ENCODE assay signal across 16 cellular contexts in the genomic region with DNA sequence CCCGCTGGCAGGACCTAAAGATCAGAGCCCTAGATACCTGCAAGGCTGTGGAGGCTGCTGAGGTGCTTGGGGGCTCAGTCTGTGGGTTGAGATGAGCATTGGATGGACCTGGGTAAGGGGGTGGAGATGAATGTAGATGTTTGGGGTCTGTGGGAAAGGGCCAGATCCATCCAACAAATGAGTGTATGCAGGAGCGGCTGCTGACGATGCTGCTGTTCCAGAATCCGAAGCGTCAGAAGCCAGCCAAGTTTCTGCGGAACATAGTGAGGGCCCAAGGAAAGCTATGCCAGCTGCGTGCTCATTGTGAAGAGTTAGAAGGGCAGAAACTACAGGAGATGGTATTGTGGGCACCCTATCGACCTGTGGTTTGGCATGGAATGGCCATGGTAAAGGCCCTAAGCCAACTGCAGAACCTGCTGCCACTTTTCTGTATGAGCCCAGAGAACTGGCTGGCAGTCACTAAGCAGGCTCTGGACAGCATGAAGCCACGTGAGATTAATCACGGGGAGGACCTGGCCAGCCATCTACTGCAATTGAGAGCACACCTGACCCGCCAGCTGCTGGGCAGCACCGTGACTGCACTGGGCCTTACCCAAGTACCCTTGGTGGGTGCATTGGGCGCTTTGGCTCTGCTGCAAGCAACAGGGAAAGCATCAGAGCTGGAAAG. TPM values are rescaled to one million over a fixed set of nuclear protein-coding genes. Genes with fewer than 3 reads are reported as not detected.
DNase-seq lines count a peak whose midpoint lies in the region; ATAC-seq and TF ChIP-seq lines count a peak whose summit lies in the region.
"Had no signal": no experiment of that assay in that cellular context is flagged by ENCODE, and none has a peak within 500 bp of the region (broad histone marks: within the 10 kb centered on the region; RNA-seq: fewer than 3 reads in every experiment).

No MANE protein-coding gene starts in this region.

- H3K4me1 ChIP-seq in heart right ventricle (peaks cover 0 to 27% (median 11%) of the 10 kb centered on the region in 9 donors), right atrium auricular region (peaks cover 0 to 11% of the 10 kb centered on the region in 2 donors), thyroid gland (peaks cover 36 to 42% of the 10 kb centered on the region in 2 donors), prostate gland (replicated peaks) (no peaks in the 10 kb centered on the region)
- H3K4me1 ChIP-seq: uterus had no signal

- H3K9me3 ChIP-seq in heart right ventricle, result no peaks in the 10 kb centered on the region
- H3K9me3 ChIP-seq in right atrium auricular region, result no peaks in the 10 kb centered on the region
- no peaks in the 10 kb centered on the region for H3K9me3 ChIP-seq in thyroid gland
- no peaks in the 10 kb centered on the region for H3K9me3 ChIP-seq in prostate gland
- H3K9me3 ChIP-seq: esophagus squamous epithelium, uterus had no signal

- H3K27me3 ChIP-seq in heart right ventricle (no peaks in the 10 kb centered on the region), right atrium auricular region (no peaks in the 10 kb centered on the region), thyroid gland (no peaks in the 10 kb centered on the region), prostate gland (replicated peaks; ENCODE audit: insufficient read depth) (no peaks in the 10 kb centered on the region)
- H3K27me3 ChIP-seq: esophagus squamous epithelium, uterus had no signal

- ATAC-seq in heart right ventricle, result peak; percentile 18 to 63 (median 30)

- WGBS in heart right ventricle, 2 donors, result 64 to 71% methylated on average over 13 of the region's 13 CpGs
- 59 to 66% methylated on average over 13 of the region's 13 CpGs for WGBS in thyroid gland, 2 donors
- WGBS in prostate gland, result 61% methylated on average over 13 of the region's 13 CpGs

- H3K4me3 ChIP-seq in heart right ventricle (no peak overlapping the region), right atrium auricular region (no peak overlapping the region), thyroid gland (replicated peaks in 1 of 3) (no peak overlapping the region), prostate gland (no peak overlapping the region)
- H3K4me3 ChIP-seq: esophagus squamous epithelium, uterus had no signal

- intact Hi-C loops in heart right ventricle (cut with DNase I), result no loop called here
- intact Hi-C loops in thyroid gland (cut with DNase I), result no loop called here
- intact Hi-C loops in prostate gland (cut with DNase I), result no loop called here

- DNase-seq in heart right ventricle (no peak), right atrium auricular region (ENCODE audit: low spot score) (no peak), islet precursor cell (peak; percentile 36), thyroid gland (peak; percentile 90 to 93), NCI-H69 (lab: John Stamatoyannopoulos, UW) (no peak), prostate gland (ENCODE audit: low spot score) (no peak)
- DNase-seq: activated B cell treated with CpG ODN at 0.5 μM for 24 hours; CD4-positive, alpha-beta memory T cell; DND-41; esophagus squamous epithelium; H9; NCI-H187; NCI-H510A; SIG-M5; stimulated activated CD4-positive, alpha-beta T cell treated with anti-CD3 and anti-CD28 coated beads, Interleukin-1b, Interleukin-23, amount 100 ng/mL, for 48 hours; uterus had no signal

- H3K36me3 ChIP-seq in heart right ventricle (peaks cover 0 to 12% (median 0%) of the 10 kb centered on the region in 9 donors), right atrium auricular region (no peaks in the 10 kb centered on the region), thyroid gland (no peaks in the 10 kb centered on the region), prostate gland (no peaks in the 10 kb centered on the region)
- H3K36me3 ChIP-seq: uterus had no signal

- H3K27ac ChIP-seq in heart right ventricle, result peak overlapping the region in 2 of 10 donors; percentile 2
- no peak overlapping the region for H3K27ac ChIP-seq in right atrium auricular region
- H3K27ac ChIP-seq in thyroid gland, result peak overlapping the region; percentile 54 to 70 (median 70)
- H3K27ac ChIP-seq in prostate gland, result no peak overlapping the region
- H3K27ac ChIP-seq: esophagus squamous epithelium, uterus had no signal

- TF ChIP-seq POLR2A in thyroid gland (IDR thresholded peaks at IDR 0.05) (peak in 1 of 2 donors; percentile 28), prostate gland (IDR thresholded peaks at IDR 0.05) (no peak)

- no peak for TF ChIP-seq CTCF in heart right ventricle (IDR thresholded peaks at IDR 0.05)
- TF ChIP-seq CTCF in right atrium auricular region (IDR thresholded peaks at IDR 0.05), result no peak
- no peak for TF ChIP-seq CTCF in thyroid gland (IDR thresholded peaks at IDR 0.05)
- TF ChIP-seq CTCF in prostate gland (IDR thresholded peaks at IDR 0.05), result no peak

RNA-seq across cellular contexts. Expression of a gene that starts 36.6 kb away (rescaled TPM):
- 10 to 100 TPM; 12.1 to 23.3 (median 20.5) TPM for total RNA-seq in heart right ventricle
- polyA plus RNA-seq in heart right ventricle, result 10 to 100 TPM; 16.1 to 23.0 TPM
- total RNA-seq in right atrium auricular region, result 10 to 100 TPM in 1 of 2 donors, 1 to 10 TPM in 1; 9.7 to 12.2 TPM
- 10 to 100 TPM; 12.9 to 36.7 (median 18.8) TPM for total RNA-seq in thyroid gland
- 10 to 100 TPM; 16.4 to 16.6 TPM for total RNA-seq in prostate gland

RNA-seq across cellular contexts. Expression of a gene that starts 36.7 kb away (rescaled TPM):
- total RNA-seq in heart right ventricle (100 to 1,000 TPM; 150 to 247 (median 204) TPM), right atrium auricular region (100 to 1,000 TPM; 142 to 193 TPM), thyroid gland (100 to 1,000 TPM; 101 to 144 (median 121) TPM), prostate gland (100 to 1,000 TPM; 172 to 195 TPM)
- 100 to 1,000 TPM; 213 to 244 TPM for polyA plus RNA-seq in heart right ventricle

RNA-seq across cellular contexts. Expression of a gene that starts 45.2 kb away (rescaled TPM):
- total RNA-seq in heart right ventricle (100 to 1,000 TPM in 1 of 10 donors, 10 to 100 TPM in 9; 78.0 to 101 (median 89.7) TPM), right atrium auricular region (10 to 100 TPM; 26.6 to 54.0 TPM), thyroid gland (100 to 1,000 TPM in 3 of 4 donors, 10 to 100 TPM in 1; 96.6 to 113 (median 108) TPM), prostate gland (100 to 1,000 TPM; 130 to 193 TPM)
- 100 to 1,000 TPM in 1 of 2 donors, 10 to 100 TPM in 1; 93.3 to 254 TPM for polyA plus RNA-seq in heart right ventricle

RNA-seq across cellular contexts. Expression of a gene that starts 52.4 kb away (rescaled TPM):
- total RNA-seq in heart right ventricle, result 100 to 1,000 TPM in 2 of 10 donors, 10 to 100 TPM in 8; 56.3 to 132 (median 72.6) TPM
- polyA plus RNA-seq in heart right ventricle, result 10 to 100 TPM; 31.9 to 34.6 TPM
- total RNA-seq in right atrium auricular region, result 10 to 100 TPM; 48.8 to 83.1 TPM
- total RNA-seq in thyroid gland, result 10 to 100 TPM; 51.3 to 97.3 (median 69.1) TPM
- total RNA-seq in prostate gland, result 100 to 1,000 TPM in 1 of 2 donors, 10 to 100 TPM in 1; 94.6 to 147 TPM

Comparison
In these comparisons a context has a peak if more than half of its experiments do, and no peak if none do; other contexts are left out.
1. DNase-seq: peak in islet precursor cell (single experiment) and thyroid gland (2 of 2); none in heart right ventricle (0 of 2), right atrium auricular region (single experiment), NCI-H69 (single experiment) and prostate gland (single experiment).
2. H3K27ac ChIP-seq: peak in thyroid gland (3 of 3); none in right atrium auricular region (0 of 2) and prostate gland (0 of 2).